Comparison of ENCODE assay signal across 1 cellular context in genomic region chr4:127844605-127845116, GRCh38.
TF ChIP-seq lines count a peak whose summit lies in the region.

No MANE protein-coding gene starts in this region.

TF ChIP-seq in K562, 482 proteins besides CTCF, POLR2A, EP300 and RAD21 (continues in another document):
- TF ChIP-seq MYNN (IDR thresholded peaks at IDR 0.05): no peak
- no peak for TF ChIP-seq MYNN (CRISPR knock-in tag; IDR thresholded peaks at IDR 0.05)
- TF ChIP-seq E2F6 (IDR thresholded peaks at IDR 0.05; ENCODE audit: borderline replicate concordance in 1 of 2, extremely low read depth in 1 of 2, insufficient read depth in 1 of 2, insufficient read length in 1 of 2, low read depth in 1 of 2, low read length in 1 of 2, poor library complexity in 1 of 2, severe bottlenecking in 1 of 2): peak in 1 of 2 experiments; percentile 18
- 0 out of 2 replicates have a peak, but pooled peaks have one; percentile 32 for TF ChIP-seq POLR2AphosphoS5 (IDR thresholded peaks at IDR 0.05; ENCODE audit: control insufficient read depth, insufficient read depth, low read depth, low read length)
- no peak for TF ChIP-seq MAX (CRISPR knock-in tag; IDR thresholded peaks at IDR 0.05)
- TF ChIP-seq LCOR (CRISPR knock-in tag; IDR thresholded peaks at IDR 0.05): 0 out of 2 replicates have a peak, but pooled peaks have one; percentile 23
- TF ChIP-seq TAL1 (IDR thresholded peaks at IDR 0.05): peak; percentile 56
- no peak for TF ChIP-seq ATF2 (CRISPR knock-in tag; IDR thresholded peaks at IDR 0.05)
- no peak for TF ChIP-seq ZNF282 (CRISPR knock-in tag; IDR thresholded peaks at IDR 0.05)
- no peak for TF ChIP-seq FOXK2 (conservative IDR thresholded peaks at IDR 0.05 in 1 of 2, IDR thresholded peaks at IDR 0.05 in 1 of 2; ENCODE audit: low read depth in 2 of 2)
- TF ChIP-seq ZBTB12 (CRISPR knock-in tag; IDR thresholded peaks at IDR 0.05): no peak
- peak; percentile 32; the same call in 1 of the 2 replicates for TF ChIP-seq GATA2 (CRISPR knock-in tag; IDR thresholded peaks at IDR 0.05)
- peak; percentile 47; the same call in 1 of the 2 replicates for TF ChIP-seq TEAD4 (IDR thresholded peaks at IDR 0.05; ENCODE audit: low read length)
- TF ChIP-seq TEAD4 (CRISPR knock-in tag; IDR thresholded peaks at IDR 0.05; ENCODE audit: borderline replicate concordance): no peak
- TF ChIP-seq NEUROD1 (IDR thresholded peaks at IDR 0.05; ENCODE audit: borderline replicate concordance, low read depth, low read length, partially characterized antibody): no peak
- 0 out of 2 replicates have a peak, but pooled peaks have one; percentile 20 for TF ChIP-seq CBX1 (IDR thresholded peaks at IDR 0.05; ENCODE audit: low read depth)
- no peak for TF ChIP-seq CEBPG (CRISPR knock-in tag; IDR thresholded peaks at IDR 0.05)
- no peak for TF ChIP-seq CEBPG (tag; conservative IDR thresholded peaks at IDR 0.05 in 1 of 2, IDR thresholded peaks at IDR 0.05 in 1 of 2)
- 0 out of 4 replicates have a peak, but pooled peaks of 1 of the 2 experiments have one; percentile 13 for TF ChIP-seq KDM1A (IDR thresholded peaks at IDR 0.05)
- TF ChIP-seq MNT (conservative IDR thresholded peaks at IDR 0.05): 0 out of 4 replicates have a peak, but pooled peaks of 1 of the 2 experiments have one; percentile 16
- peak; percentile 75 for TF ChIP-seq CBFA2T3 (IDR thresholded peaks at IDR 0.05)
- no peak for TF ChIP-seq ILF3 (IDR thresholded peaks at IDR 0.05; ENCODE audit: borderline replicate concordance)
- TF ChIP-seq ELK1 (CRISPR knock-in tag; IDR thresholded peaks at IDR 0.05): no peak
- TF ChIP-seq ZNF668 (CRISPR knock-in tag; IDR thresholded peaks at IDR 0.05): no peak
- peak; percentile 64 for TF ChIP-seq CBFA2T2 (conservative IDR thresholded peaks at IDR 0.05)
- no peak for TF ChIP-seq ETV6 (IDR thresholded peaks at IDR 0.05; ENCODE audit: borderline replicate concordance in 1 of 2, low read depth in 2 of 2, low read length in 1 of 2)
- no peak for TF ChIP-seq ETV6 (CRISPR knock-in tag; IDR thresholded peaks at IDR 0.05; ENCODE audit: borderline replicate concordance)
- TF ChIP-seq TCFL5 (CRISPR knock-in tag; conservative IDR thresholded peaks at IDR 0.05): no peak
- TF ChIP-seq ZNF518B (CRISPR knock-in tag; IDR thresholded peaks at IDR 0.05): no peak
- TF ChIP-seq RBM39 (optimal IDR thresholded peaks at IDR 0.05; ENCODE audit: low read depth, low read length): no peak
- peak; percentile 13 for TF ChIP-seq PRDM10 (IDR thresholded peaks at IDR 0.05; ENCODE audit: partially characterized antibody)
- TF ChIP-seq ZNF224 (CRISPR knock-in tag; IDR thresholded peaks at IDR 0.05): no peak
- no peak for TF ChIP-seq ESRRA (IDR thresholded peaks at IDR 0.05; ENCODE audit: borderline replicate concordance, low read depth)
- TF ChIP-seq MCM7 (IDR thresholded peaks at IDR 0.05): no peak
- TF ChIP-seq KAT7 (CRISPR knock-in tag; IDR thresholded peaks at IDR 0.05; ENCODE audit: borderline replicate concordance): no peak
- TF ChIP-seq DPF2 (IDR thresholded peaks at IDR 0.05): peak; percentile 71
- no peak for TF ChIP-seq IRF1 (CRISPR knock-in tag; IDR thresholded peaks at IDR 0.05; ENCODE audit: borderline replicate concordance)
- no peak for TF ChIP-seq XRCC3 (IDR thresholded peaks at IDR 0.05)
- no peak for TF ChIP-seq HSF4 (CRISPR knock-in tag; IDR thresholded peaks at IDR 0.05; ENCODE audit: borderline replicate concordance)
- no peak for TF ChIP-seq TRIM28 (IDR thresholded peaks at IDR 0.05)
- TF ChIP-seq TARDBP (IDR thresholded peaks at IDR 0.05): no peak
- no peak for TF ChIP-seq ZNF77 (CRISPR knock-in tag; IDR thresholded peaks at IDR 0.05)
- no peak for TF ChIP-seq RBM22 (IDR thresholded peaks at IDR 0.05; ENCODE audit: low read depth, low read length, poor library complexity, severe bottlenecking)
- 0 out of 4 replicates have a peak, but pooled peaks of 1 of the 2 experiments have one; percentile 27 for TF ChIP-seq MAZ (CRISPR knock-in tag; conservative IDR thresholded peaks at IDR 0.05 in 1 of 2, IDR thresholded peaks at IDR 0.05 in 1 of 2)
- peak; percentile 25; the same call in 1 of the 2 replicates for TF ChIP-seq ZBTB33 (CRISPR knock-in tag; IDR thresholded peaks at IDR 0.05)
- TF ChIP-seq FOXP1 (CRISPR knock-in tag; IDR thresholded peaks at IDR 0.05): no peak
- TF ChIP-seq BRF1 (IDR thresholded peaks at IDR 0.05; ENCODE audit: borderline replicate concordance, extremely low read depth, insufficient read length): no peak
- TF ChIP-seq PKNOX1 (IDR thresholded peaks at IDR 0.05): no peak
- peak; percentile 16; the same call in 1 of the 2 replicates for TF ChIP-seq EP400 (IDR thresholded peaks at IDR 0.05)
